In the genomic region with DNA sequence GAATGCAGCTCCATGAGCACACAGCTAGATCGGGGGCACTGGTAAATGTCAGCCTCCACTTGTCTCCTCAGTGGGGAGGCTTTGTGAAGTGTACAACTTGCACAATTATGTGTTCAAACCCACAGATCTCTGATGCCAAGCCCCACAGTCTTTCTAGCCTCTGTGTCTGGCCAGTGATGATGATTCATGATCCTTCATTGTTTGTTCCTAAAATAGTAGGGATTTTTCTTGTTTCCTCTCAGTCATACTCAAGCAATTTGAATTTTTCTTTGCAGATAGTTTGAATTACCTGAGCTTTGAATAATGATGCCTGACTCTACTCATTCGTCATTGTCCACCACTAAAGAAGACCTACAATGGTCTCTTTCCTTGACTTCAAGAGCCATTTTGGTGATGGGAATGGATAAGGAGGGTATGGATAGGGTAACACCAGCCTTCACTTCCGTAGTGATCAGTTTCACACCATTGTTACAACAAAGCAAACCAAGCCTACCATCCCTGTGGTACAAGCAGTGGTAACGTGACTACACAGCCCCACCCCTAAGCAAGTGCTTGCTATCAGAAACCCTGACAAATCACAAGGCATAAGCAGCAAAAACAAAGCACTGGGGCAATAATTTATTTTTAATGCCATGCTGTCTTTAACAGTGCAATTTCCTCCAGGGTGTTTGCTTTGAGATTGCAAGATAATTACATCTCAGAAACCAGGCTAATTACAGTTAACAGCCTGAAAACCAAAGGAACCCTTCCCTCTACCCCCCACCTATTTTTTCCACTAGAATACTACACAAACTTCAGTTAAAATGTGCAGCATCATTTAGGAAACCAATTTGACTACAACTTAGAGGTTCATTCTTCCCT, we compare ENCODE assay signal across 20 cellular contexts.
DNase-seq lines count a peak whose midpoint lies in the region; ATAC-seq and TF ChIP-seq lines count a peak whose summit lies in the region.
"Had no signal": no experiment of that assay in that cellular context is flagged by ENCODE, and none has a peak within 500 bp of the region (broad histone marks: within the 10 kb centered on the region; RNA-seq: fewer than 3 reads in every experiment).

No MANE protein-coding gene starts in this region.

- POLR2A ChIA-PET in HEK293 (lab: Yijun Ruan, JAX): no interaction called here

- intact Hi-C loops in head of caudate nucleus (cut with DNase I): no loop called here

- ATAC-seq in HG03159 (IDR thresholded peaks at IDR 0.05; ENCODE audit: unreplicated experiment): no peak
- ATAC-seq: HepG2, left lung, mucosa of descending colon had no signal

- H3K36me3 ChIP-seq in HEK293 (ENCODE audit: control insufficient read depth in 2 of 2, insufficient read depth in 1 of 2, low read length in 2 of 2): no peaks in the 10 kb centered on the region
- H3K36me3 ChIP-seq: BLaER1 treated with 17β-estradiol and CSF1 and Interleukin-3, amounts not matched to agents 10 nM and 100 nM; left lung; neutrophil; thoracic aorta had no signal

- H3K27ac ChIP-seq in HEK293 (ENCODE audit: extremely low read depth, low read depth, low read length): no peak overlapping the region
- H3K27ac ChIP-seq: BLaER1 treated with 17β-estradiol and CSF1 and Interleukin-3, amounts not matched to agents 10 nM and 100 nM; epithelial cell of prostate; left lung; neutrophil; thoracic aorta had no signal

- TF ChIP-seq CTCF in HEK293 (tag by site-specific recombination; IDR thresholded peaks at IDR 0.05): no peak

- H3K4me3 ChIP-seq in HEK293 (ENCODE audit: low read depth, low read length): no peak overlapping the region
- H3K4me3 ChIP-seq: BLaER1 treated with 17β-estradiol and CSF1 and Interleukin-3, amounts not matched to agents 10 nM and 100 nM; left lung; mucosa of descending colon; thoracic aorta had no signal

- no peaks in the 10 kb centered on the region for H3K9me3 ChIP-seq in HEK293 (ENCODE audit: control insufficient read depth, insufficient read depth, low read depth, low read length)
- H3K9me3 ChIP-seq: BLaER1 treated with 17β-estradiol and CSF1 and Interleukin-3, amounts not matched to agents 10 nM and 100 nM; left lung; mucosa of descending colon; neutrophil; thoracic aorta had no signal

- H3K4me1 ChIP-seq in HEK293 (ENCODE audit: control insufficient read depth, insufficient read depth, low read length): no peaks in the 10 kb centered on the region
- H3K4me1 ChIP-seq: BLaER1 treated with 17β-estradiol and CSF1 and Interleukin-3, amounts not matched to agents 10 nM and 100 nM; left lung had no signal

- CTCF ChIA-PET in HEK293 (lab: Yijun Ruan, JAX): no interaction called here

- peak; percentile 10 for DNase-seq in NCI-H1436 treated with DMSO at 0.1 percent for 48 hours (lab: John Stamatoyannopoulos, UW)
- DNase-seq in RPMI7951 (ENCODE audit: low read depth): peak; percentile 47
- DNase-seq in myocyte (ENCODE audit: low read depth): peak; percentile 46
- no peak for DNase-seq in iPS-NIHi11 (ENCODE audit: low spot score)
- no peak for DNase-seq in head of caudate nucleus
- DNase-seq: activated CD4-positive, alpha-beta T cell treated with anti-CD3 and anti-CD28 coated beads, Interleukin-2, amount 10 ng/mL, durations not matched to agents 24 days and 14 days; activated CD8-positive, alpha-beta memory T cell treated with anti-CD3 and anti-CD28 coated beads, Interleukin-2, amount 50 U/mL, for 48 hours; activated naive CD4-positive, alpha-beta T cell treated with anti-CD3 and anti-CD28 coated beads for 36 hours; left lung; mucosa of descending colon; NCI-H2107; NCI-H82; RPMI8226 had no signal

TF ChIP-seq in HEK293, 187 proteins besides CTCF, POLR2A, EP300 and RAD21:
- peak; percentile 70 for TF ChIP-seq GLIS1 (tag by site-specific recombination; IDR thresholded peaks at IDR 0.05)
- TF ChIP-seq SP7 (tag by site-specific recombination; IDR thresholded peaks at IDR 0.05): peak; percentile 97
- TF ChIP-seq ZNF585B (tag by site-specific recombination; IDR thresholded peaks at IDR 0.05): no peak
- TF ChIP-seq, protein P1, sequence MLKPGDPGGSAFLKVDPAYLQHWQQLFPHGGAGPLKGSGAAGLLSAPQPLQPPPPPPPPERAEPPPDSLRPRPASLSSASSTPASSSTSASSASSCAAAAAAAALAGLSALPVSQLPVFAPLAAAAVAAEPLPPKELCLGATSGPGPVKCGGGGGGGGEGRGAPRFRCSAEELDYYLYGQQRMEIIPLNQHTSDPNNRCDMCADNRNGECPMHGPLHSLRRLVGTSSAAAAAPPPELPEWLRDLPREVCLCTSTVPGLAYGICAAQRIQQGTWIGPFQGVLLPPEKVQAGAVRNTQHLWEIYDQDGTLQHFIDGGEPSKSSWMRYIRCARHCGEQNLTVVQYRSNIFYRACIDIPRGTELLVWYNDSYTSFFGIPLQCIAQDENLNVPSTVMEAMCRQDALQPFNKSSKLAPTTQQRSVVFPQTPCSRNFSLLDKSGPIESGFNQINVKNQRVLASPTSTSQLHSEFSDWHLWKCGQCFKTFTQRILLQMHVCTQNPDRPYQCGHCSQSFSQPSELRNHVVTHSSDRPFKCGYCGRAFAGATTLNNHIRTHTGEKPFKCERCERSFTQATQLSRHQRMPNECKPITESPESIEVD (tag by site-specific recombination; IDR thresholded peaks at IDR 0.05): 0 out of 2 replicates have a peak, but pooled peaks have one; percentile 22
- TF ChIP-seq, protein P2, sequence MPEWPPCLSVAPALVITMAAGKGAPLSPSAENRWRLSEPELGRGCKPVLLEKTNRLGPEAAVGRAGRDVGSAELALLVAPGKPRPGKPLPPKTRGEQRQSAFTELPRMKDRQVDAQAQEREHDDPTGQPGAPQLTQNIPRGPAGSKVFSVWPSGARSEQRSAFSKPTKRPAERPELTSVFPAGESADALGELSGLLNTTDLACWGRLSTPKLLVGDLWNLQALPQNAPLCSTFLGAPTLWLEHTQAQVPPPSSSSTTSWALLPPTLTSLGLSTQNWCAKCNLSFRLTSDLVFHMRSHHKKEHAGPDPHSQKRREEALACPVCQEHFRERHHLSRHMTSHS (tag by site-specific recombination; IDR thresholded peaks at IDR 0.05): no peak
- TF ChIP-seq FEZF1 (tag by site-specific recombination; IDR thresholded peaks at IDR 0.05): 0 out of 2 replicates have a peak, but pooled peaks have one; percentile 34
- TF ChIP-seq WT1 (tag by site-specific recombination; IDR thresholded peaks at IDR 0.05): 0 out of 2 replicates have a peak, but pooled peaks have one; percentile 14
- peak; percentile 47 for TF ChIP-seq ZNF341 (tag by site-specific recombination; IDR thresholded peaks at IDR 0.05; ENCODE audit: low read depth)
- TF ChIP-seq, protein P3, sequence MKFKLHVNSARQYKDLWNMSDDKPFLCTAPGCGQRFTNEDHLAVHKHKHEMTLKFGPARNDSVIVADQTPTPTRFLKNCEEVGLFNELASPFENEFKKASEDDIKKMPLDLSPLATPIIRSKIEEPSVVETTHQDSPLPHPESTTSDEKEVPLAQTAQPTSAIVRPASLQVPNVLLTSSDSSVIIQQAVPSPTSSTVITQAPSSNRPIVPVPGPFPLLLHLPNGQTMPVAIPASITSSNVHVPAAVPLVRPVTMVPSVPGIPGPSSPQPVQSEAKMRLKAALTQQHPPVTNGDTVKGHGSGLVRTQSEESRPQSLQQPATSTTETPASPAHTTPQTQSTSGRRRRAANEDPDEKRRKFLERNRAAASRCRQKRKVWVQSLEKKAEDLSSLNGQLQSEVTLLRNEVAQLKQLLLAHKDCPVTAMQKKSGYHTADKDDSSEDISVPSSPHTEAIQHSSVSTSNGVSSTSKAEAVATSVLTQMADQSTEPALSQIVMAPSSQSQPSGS (tag by site-specific recombination; IDR thresholded peaks at IDR 0.05; ENCODE audit: low read depth): no peak
- no peak for TF ChIP-seq SCRT1 (tag by site-specific recombination; IDR thresholded peaks at IDR 0.05; ENCODE audit: borderline replicate concordance)

Comparison
In these comparisons a context has a peak if more than half of its experiments do, and no peak if none do; other contexts are left out.
1. DNase-seq: peak in NCI-H1436 treated with DMSO at 0.1 percent for 48 hours (single experiment), RPMI7951 (single experiment) and myocyte (single experiment); none in iPS-NIHi11 (single experiment) and head of caudate nucleus (0 of 42).